19 cellular contexts compared by ENCODE assay signal in the genomic region with DNA sequence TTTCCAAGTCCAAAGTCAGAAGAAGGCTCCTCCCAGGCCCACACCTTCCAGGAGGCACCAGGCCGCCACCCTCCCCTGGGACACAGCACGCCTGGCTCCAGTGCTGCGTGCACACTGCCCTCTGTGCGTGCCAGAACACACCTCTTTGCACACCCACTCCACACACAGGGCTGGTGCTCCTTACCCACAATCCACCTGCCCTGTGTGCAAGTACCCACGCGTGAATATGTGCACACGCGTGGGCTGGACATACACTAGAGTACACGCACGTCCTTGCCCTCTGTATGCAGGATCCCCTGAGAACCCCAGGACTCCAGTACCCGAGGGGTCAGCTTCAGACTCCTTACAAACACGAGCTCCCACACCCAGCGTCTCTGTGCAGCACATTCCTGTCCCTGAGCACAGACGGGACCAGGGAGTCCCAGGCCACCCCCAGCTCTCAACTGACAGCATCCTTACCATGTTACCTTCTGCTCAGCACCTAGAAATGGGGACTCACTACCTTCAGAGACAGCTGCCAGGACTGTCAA. TPM values are rescaled to one million over a fixed set of nuclear protein-coding genes. Genes with fewer than 3 reads are reported as not detected.
DNase-seq lines count a peak whose midpoint lies in the region; ATAC-seq and TF ChIP-seq lines count a peak whose summit lies in the region.
"Had no signal": no experiment of that assay in that cellular context is flagged by ENCODE, and none has a peak within 500 bp of the region (broad histone marks: within the 10 kb centered on the region; RNA-seq: fewer than 3 reads in every experiment).

No MANE protein-coding gene starts in this region.

- no peaks in the 10 kb centered on the region for H3K9me3 ChIP-seq in CD8-positive, alpha-beta memory T cell (ENCODE audit: low read length)
- H3K9me3 ChIP-seq in gastrocnemius medialis, result no peaks in the 10 kb centered on the region

- no peaks in the 10 kb centered on the region for H3K27me3 Mint-ChIP-seq in CD8-positive, alpha-beta memory T cell

- H3K4me3 ChIP-seq in CD8-positive, alpha-beta memory T cell (ENCODE audit: low read length), result no peak overlapping the region
- H3K4me3 ChIP-seq in gastrocnemius medialis, result no peak overlapping the region
- H3K4me3 ChIP-seq: smooth muscle cell had no signal

- no peaks in the 10 kb centered on the region for H3K36me3 ChIP-seq in CD8-positive, alpha-beta memory T cell (ENCODE audit: insufficient read depth, low read length)
- no peaks in the 10 kb centered on the region for H3K36me3 ChIP-seq in gastrocnemius medialis

- H3K36me3 Mint-ChIP-seq in CD8-positive, alpha-beta memory T cell, result peaks cover 0 to 8% (median 0%) of the 10 kb centered on the region in 3 donors

- H3K27me3 ChIP-seq in CD8-positive, alpha-beta memory T cell (ENCODE audit: insufficient read depth, low read length, poor library complexity, severe bottlenecking), result no peaks in the 10 kb centered on the region
- no peaks in the 10 kb centered on the region for H3K27me3 ChIP-seq in gastrocnemius medialis

- CTCF ChIA-PET in CD8-positive, alpha-beta memory T cell (lab: Charles Lee), result interaction anchor here (13.9 kb wide), 1 partner anchor 23 kb away, joined by 152 read pairs; no protein-coding TSS in a partner anchor

- intact Hi-C loops in left colon (cut with DNase I, micrococcal nuclease), result no loop called here
- intact Hi-C loops in gastrocnemius medialis (cut with DNase I; ENCODE audit: low total_unique reads), result loop anchor here (5.0 kb wide), 1 partner anchor 178 kb away; no protein-coding TSS in a partner anchor

- peak; percentile 50 for ATAC-seq in left colon
- ATAC-seq in gastrocnemius medialis, result no peak

- TF ChIP-seq POLR2A in gastrocnemius medialis (IDR thresholded peaks at IDR 0.05), result no peak

- peak overlapping the region; percentile 46 to 87 (median 63) for H3K4me3 Mint-ChIP-seq in CD8-positive, alpha-beta memory T cell
- H3K4me3 Mint-ChIP-seq: dendritic cell treated with granulocyte-macrophage colony-stimulating factor and Interleukin-4, amounts not matched to agents 40 ng/mL and 50 ng/mL, for 4 days; T-helper 1 cell treated with Interleukin-12 subunit alpha and Interleukin-12 subunit beta and Interleukin-4 antibody, amounts not matched to agents 30 μg/mL and 1 μg/mL, for 36 hours had no signal

- peak in 1 of 5 donors; percentile 10 for DNase-seq in CD8-positive, alpha-beta memory T cell
- DNase-seq in RPMI8226 (peak; percentile 0), left colon (peak; percentile 80 to 86), gastrocnemius medialis (no peak), COLO668 (lab: John Stamatoyannopoulos, UW; ENCODE audit: unreplicated experiment) (no peak), 8988T (no peak), Ammon's horn (ENCODE audit: low spot score) (no peak)
- DNase-seq: activated CD4-positive, alpha-beta T cell treated with anti-CD3 and anti-CD28 coated beads for 4 hours; NCI-H1930; NCI-H82 had no signal

- POLR2A ChIA-PET in CD8-positive, alpha-beta memory T cell (lab: Charles Lee), result no interaction called here

- peaks cover 19 to 41% (median 21%) of the 10 kb centered on the region in 3 donors for H3K4me1 Mint-ChIP-seq in CD8-positive, alpha-beta memory T cell

- no peak for TF ChIP-seq CTCF in gastrocnemius medialis (IDR thresholded peaks at IDR 0.05 in 4 of 5, conservative IDR thresholded peaks at IDR 0.05 in 1 of 5)

- no peak overlapping the region for H3K27ac ChIP-seq in CD8-positive, alpha-beta memory T cell (ENCODE audit: low read depth, low read length)
- peak overlapping the region in 3 of 4 donors; percentile 83 to 91 (median 86) for H3K27ac ChIP-seq in gastrocnemius medialis
- H3K27ac ChIP-seq: C4-2B, RWPE1 had no signal

- peaks cover 35% of the 10 kb centered on the region for H3K4me1 ChIP-seq in CD8-positive, alpha-beta memory T cell (ENCODE audit: insufficient read depth, low read length)
- peaks cover 3 to 84% of the 10 kb centered on the region in 2 donors for H3K4me1 ChIP-seq in gastrocnemius medialis

- peaks cover 0 to 2% (median 0%) of the 10 kb centered on the region in 5 donors for H3K9me3 Mint-ChIP-seq in CD8-positive, alpha-beta memory T cell
- H3K9me3 Mint-ChIP-seq: dendritic cell treated with granulocyte-macrophage colony-stimulating factor and Interleukin-4, amounts not matched to agents 40 ng/mL and 50 ng/mL, for 4 days; T-helper 1 cell treated with Interleukin-12 subunit alpha and Interleukin-12 subunit beta and Interleukin-4 antibody, amounts not matched to agents 30 μg/mL and 1 μg/mL, for 36 hours had no signal

- in situ Hi-C loops in gastrocnemius medialis (cut with MboI; ENCODE audit: low sequenced_read_pairs in 4 of 4), result no loop called here

- H3K27ac Mint-ChIP-seq in CD8-positive, alpha-beta memory T cell, result peak overlapping the region; percentile 58 to 98 (median 88)
- H3K27ac Mint-ChIP-seq: dendritic cell treated with granulocyte-macrophage colony-stimulating factor and Interleukin-4, amounts not matched to agents 40 ng/mL and 50 ng/mL, for 4 days; T-helper 1 cell treated with Interleukin-12 subunit alpha and Interleukin-12 subunit beta and Interleukin-4 antibody, amounts not matched to agents 30 μg/mL and 1 μg/mL, for 36 hours had no signal

RNA-seq across cellular contexts. Expression of a gene that starts 2.8 kb away (rescaled TPM):
- total RNA-seq in CD8-positive, alpha-beta memory T cell, result 1 to 10 TPM; 2.3 to 4.0 TPM
- 0.75 TPM for polyA plus RNA-seq in CD8-positive, alpha-beta memory T cell
- total RNA-seq in left colon (10 to 100 TPM; 27.2 to 45.0 TPM), gastrocnemius medialis (10 to 100 TPM in 1 of 4 donors, 1 to 10 TPM in 3; 2.6 to 25.9 (median 6.3) TPM)

RNA-seq across cellular contexts. Expression of a gene that starts 15.8 kb away (rescaled TPM):
- total RNA-seq in CD8-positive, alpha-beta memory T cell, result not detected
- not detected for polyA plus RNA-seq in CD8-positive, alpha-beta memory T cell
- not detected for total RNA-seq in left colon
- not detected for total RNA-seq in gastrocnemius medialis
- total RNA-seq: aorta, fibroblast of lung, lung microvascular endothelial cell, osteocyte, smooth muscle cell had no signal
- polyA plus RNA-seq: aorta, fibroblast of lung, smooth muscle cell had no signal

RNA-seq across cellular contexts. Expression of a gene that starts 28.8 kb away (rescaled TPM):
- not detected for total RNA-seq in CD8-positive, alpha-beta memory T cell
- 0.46 TPM for polyA plus RNA-seq in CD8-positive, alpha-beta memory T cell
- total RNA-seq in left colon (not detected), gastrocnemius medialis (not detected)
- total RNA-seq: aorta, fibroblast of lung, lung microvascular endothelial cell, osteocyte, smooth muscle cell had no signal
- polyA plus RNA-seq: aorta, fibroblast of lung had no signal

RNA-seq across cellular contexts. Expression of a gene that starts 38.9 kb away (rescaled TPM):
- not detected for total RNA-seq in CD8-positive, alpha-beta memory T cell
- not detected for polyA plus RNA-seq in CD8-positive, alpha-beta memory T cell
- total RNA-seq in left colon (not detected), gastrocnemius medialis (not detected)
- total RNA-seq: aorta, fibroblast of lung, lung microvascular endothelial cell, osteocyte, smooth muscle cell had no signal
- polyA plus RNA-seq: aorta, fibroblast of lung, smooth muscle cell had no signal

RNA-seq across cellular contexts. Expression of a gene that starts 52.6 kb away (rescaled TPM):
- total RNA-seq in CD8-positive, alpha-beta memory T cell, result not detected
- polyA plus RNA-seq in CD8-positive, alpha-beta memory T cell, result not detected
- total RNA-seq in left colon, result not detected
- not detected for total RNA-seq in gastrocnemius medialis
- total RNA-seq: aorta, fibroblast of lung, lung microvascular endothelial cell, osteocyte, smooth muscle cell had no signal
- polyA plus RNA-seq: aorta, fibroblast of lung, smooth muscle cell had no signal

Comparison
In these comparisons a context has a peak if more than half of its experiments do, and no peak if none do; other contexts are left out.
1. DNase-seq: peak in RPMI8226 (single experiment) and left colon (2 of 2); none in gastrocnemius medialis (0 of 2), COLO668 (single experiment), 8988T (single experiment) and Ammon's horn (single experiment).